Comparison of ENCODE assay signal across 24 cellular contexts in genomic region chr14:76705214-76705613, GRCh38. TPM values are rescaled to one million over a fixed set of nuclear protein-coding genes. Genes with fewer than 3 reads are reported as not detected.
DNase-seq lines count a peak whose midpoint lies in the region; ATAC-seq, FAIRE-seq and TF ChIP-seq lines count a peak whose summit lies in the region.
"Had no signal": no experiment of that assay in that cellular context is flagged by ENCODE, and none has a peak within 500 bp of the region (broad histone marks: within the 10 kb centered on the region; RNA-seq: fewer than 3 reads in every experiment).

No MANE protein-coding gene starts in this region.

- peaks cover 3% of the 10 kb centered on the region for H3K36me3 Mint-ChIP-seq in T-helper 17 cell (ENCODE audit: low read depth)
- no peaks in the 10 kb centered on the region for H3K36me3 Mint-ChIP-seq in osteocyte (ENCODE audit: unreplicated experiment)

- no peak for ATAC-seq in T-helper 17 cell
- ATAC-seq in foreskin keratinocyte, result peak; percentile 21
- no peak for ATAC-seq in HG03159 (IDR thresholded peaks at IDR 0.05; ENCODE audit: unreplicated experiment)
- ATAC-seq: HCT116 had no signal

- peak; percentile 96 for FAIRE-seq in bronchial epithelial cell (lab: Jason Lieb, UNC)
- FAIRE-seq: A204.1 had no signal

- H3K4me3 ChIP-seq in bronchial epithelial cell (ENCODE audit: low read depth, low read length) (no peak overlapping the region), stomach (no peak overlapping the region)
- H3K4me3 ChIP-seq: BLaER1, PC-9, SJSA1 had no signal

- intact Hi-C loops in stomach (cut with DNase I; ENCODE audit: low total_unique reads), result no loop called here

- H3K4me1 Mint-ChIP-seq in T-helper 17 cell, result peaks cover 3% of the 10 kb centered on the region
- H3K4me1 Mint-ChIP-seq in osteocyte (ENCODE audit: unreplicated experiment), result no peaks in the 10 kb centered on the region

- no peaks in the 10 kb centered on the region for H3K9me3 ChIP-seq in T-helper 17 cell (ENCODE audit: control insufficient read depth, low read length, poor library complexity, severe bottlenecking)
- no peaks in the 10 kb centered on the region for H3K9me3 ChIP-seq in stomach
- H3K9me3 ChIP-seq: BLaER1, SJSA1 had no signal

- no peak for DNase-seq in T-helper 17 cell
- DNase-seq in bronchial epithelial cell (ENCODE audit: low read depth), result peak; percentile 6
- DNase-seq in foreskin keratinocyte, result no peak
- DNase-seq in osteocyte (ENCODE audit: extremely low spot score, unreplicated experiment), result peak; percentile 34
- no peak for DNase-seq in GM03348 (ENCODE audit: low spot score)
- no peak for DNase-seq in stomach
- no peak for DNase-seq in activated CD4-positive, alpha-beta T cell treated with anti-CD3 and anti-CD28 coated beads for 1 hour
- DNase-seq: CD4-positive, alpha-beta T cell; DMS53; Karpas-422; NCI-H1092; NCI-H1417 treated with DMSO at 0.1 percent for 48 hours; NCI-H1694 treated with DMSO at 0.1 percent for 48 hours; NCI-H2081; NCI-H2227 treated with DMSO at 0.1 percent for 48 hours; PC-9; Right ventricle myocardium superior; RPMI8226 had no signal

- H3K36me3 ChIP-seq in bronchial epithelial cell (ENCODE audit: control insufficient read depth, insufficient read depth, low read length) (no peaks in the 10 kb centered on the region), stomach (no peaks in the 10 kb centered on the region)
- H3K36me3 ChIP-seq: BLaER1, SJSA1 had no signal

- H3K27ac Mint-ChIP-seq in T-helper 17 cell, result peak overlapping the region; percentile 35
- H3K27ac Mint-ChIP-seq in osteocyte (ENCODE audit: unreplicated experiment), result no peak overlapping the region
- H3K27ac Mint-ChIP-seq: CD4-positive, alpha-beta T cell had no signal

- no peaks in the 10 kb centered on the region for H3K27me3 ChIP-seq in bronchial epithelial cell (ENCODE audit: control insufficient read depth, insufficient read depth, low read length)
- no peaks in the 10 kb centered on the region for H3K27me3 ChIP-seq in foreskin keratinocyte
- H3K27me3 ChIP-seq in stomach, result peaks cover 0 to 4% (median 0%) of the 10 kb centered on the region in 3 donors
- H3K27me3 ChIP-seq: BLaER1, SJSA1 had no signal

- WGBS in stomach, 5 donors, result 81 to 91% (median 88%) methylated on average over 6 of the region's 6 CpGs

- H3K27ac ChIP-seq in foreskin keratinocyte, result no peak overlapping the region
- no peak overlapping the region for H3K27ac ChIP-seq in stomach
- H3K27ac ChIP-seq: BLaER1, HL-60, PC-9, SJSA1 had no signal

- H3K27me3 Mint-ChIP-seq in T-helper 17 cell, result peaks cover 24% of the 10 kb centered on the region
- H3K27me3 Mint-ChIP-seq in osteocyte (ENCODE audit: unreplicated experiment), result peaks cover 5% of the 10 kb centered on the region

- H3K4me3 Mint-ChIP-seq in T-helper 17 cell, result no peak overlapping the region
- no peak overlapping the region for H3K4me3 Mint-ChIP-seq in osteocyte (ENCODE audit: unreplicated experiment)
- H3K4me3 Mint-ChIP-seq: CD4-positive, alpha-beta T cell had no signal

- no peak for TF ChIP-seq EP300 in stomach (IDR thresholded peaks at IDR 0.05)

- no peak for TF ChIP-seq POLR2A in stomach (IDR thresholded peaks at IDR 0.05)

- TF ChIP-seq CTCF in bronchial epithelial cell (IDR thresholded peaks at IDR 0.05; ENCODE audit: insufficient read depth, low read length, severe bottlenecking), result no peak
- TF ChIP-seq CTCF in foreskin keratinocyte (conservative IDR thresholded peaks at IDR 0.05), result no peak
- no peak for TF ChIP-seq CTCF in osteocyte (IDR thresholded peaks at IDR 0.05)
- TF ChIP-seq CTCF in stomach (IDR thresholded peaks at IDR 0.05), result no peak

- H3K9me3 Mint-ChIP-seq in osteocyte (ENCODE audit: unreplicated experiment), result no peaks in the 10 kb centered on the region
- H3K9me3 Mint-ChIP-seq: CD4-positive, alpha-beta T cell had no signal

- H3K4me1 ChIP-seq in foreskin keratinocyte, result no peaks in the 10 kb centered on the region
- H3K4me1 ChIP-seq in stomach, result peaks cover 0 to under 1% (median 0%) of the 10 kb centered on the region in 4 donors
- H3K4me1 ChIP-seq: BLaER1, SJSA1 had no signal

RNA-seq across cellular contexts. Expression of gene VASH1, which starts 56.1 kb away (rescaled TPM):
- 10 to 100 TPM; 11.7 to 16.8 TPM for total RNA-seq in T-helper 17 cell
- not detected in 2 replicates for total RNA-seq in bronchial epithelial cell
- total RNA-seq in foreskin keratinocyte, result 0.18 and 0.20 TPM in 2 replicates
- 0.18 and 0.39 TPM in 2 replicates for polyA plus RNA-seq in foreskin keratinocyte
- total RNA-seq in osteocyte, result 18.9 and 19.5 TPM in 2 replicates
- 10 to 100 TPM in 3 of 5 donors, 1 to 10 TPM in 2; 4.9 to 15.4 (median 10.1) TPM for total RNA-seq in stomach
- polyA plus RNA-seq in stomach, result 10 to 100 TPM in 1 of 3 donors, 1 to 10 TPM in 2; 2.7 to 10.5 (median 4.1) TPM

Comparison
In these comparisons a context has a peak if more than half of its experiments do, and no peak if none do; other contexts are left out.
1. DNase-seq: peak in bronchial epithelial cell (single experiment) and osteocyte (single experiment); none in T-helper 17 cell (0 of 3), foreskin keratinocyte (0 of 2), GM03348 (single experiment), stomach (single experiment) and activated CD4-positive, alpha-beta T cell treated with anti-CD3 and anti-CD28 coated beads for 1 hour (single experiment).